Comparison of ENCODE assay signal across 34 cellular contexts in genomic region chr7:34371922-34372321, GRCh38.
"Had no signal": no experiment of that assay in that cellular context is flagged by ENCODE, and none has a peak within 500 bp of the region (broad histone marks: within the 10 kb centered on the region; RNA-seq: fewer than 3 reads in every experiment).

No MANE protein-coding gene starts in this region.

- H3K9ac ChIP-seq: KMS-11 had no signal

- H3K9me3 ChIP-seq: adrenal gland, body of pancreas, breast epithelium, Peyer's patch had no signal

- H3K27me3 ChIP-seq: adrenal gland, body of pancreas, breast epithelium, Peyer's patch had no signal

- FAIRE-seq: astrocyte had no signal

- H3K4me1 ChIP-seq: adrenal gland, body of pancreas, breast epithelium, Peyer's patch had no signal

- ATAC-seq: activated CD8-positive, alpha-beta T cell treated with anti-CD3 and anti-CD28 coated beads for 36 hours; body of pancreas; PC-3; Right ventricle myocardium inferior had no signal

- DNase-seq: activated CD4-positive, alpha-beta T cell treated with anti-CD3 and anti-CD28 coated beads for 1 hour; activated CD4-positive, alpha-beta T cell treated with anti-CD3 and anti-CD28 coated beads for 48 hours; activated CD4-positive, alpha-beta T cell treated with anti-CD3 and anti-CD28 coated beads, Interleukin-2, amount 50 U/mL, for 4 hours; activated CD4-positive, CD25-positive, alpha-beta regulatory T cell; activated CD8-positive, alpha-beta T cell treated with anti-CD3 and anti-CD28 coated beads for 36 hours; activated gamma-delta T cell; activated naive CD4-positive, alpha-beta T cell treated with Interleukin-2 at 50 U/mL for 16 hours; activated naive CD8-positive, alpha-beta T cell treated with anti-CD3 and anti-CD28 coated beads, Interleukin-2, amount 10 ng/mL, durations not matched to agents 7 days and 5 days; activated T-cell treated with anti-CD3 and anti-CD28 coated beads, Interleukin-2, amount 50 U/mL, for 24 hours; adrenal gland; body of pancreas; MM.1S; MV-4-11; NCI-H1092 treated with DMSO at 0.1 percent for 48 hours; NCI-H1417; NCI-H146; NCI-H187; NCI-H2081; NCI-H2171 treated with DMSO at 0.1 percent for 48 hours; NCI-H2227 treated with DMSO at 0.1 percent for 48 hours; NCI-H446; NCI-H524; NCI-H69; NCI-H82; PC-3; Peyer's patch; RPMI8226; SIG-M5; T1000; WERI-Rb-1 had no signal

- H3K36me3 ChIP-seq: adrenal gland, breast epithelium, Peyer's patch, WERI-Rb-1 had no signal

- H3K4me3 ChIP-seq: adrenal gland, body of pancreas, breast epithelium, Peyer's patch had no signal

- H3K27ac ChIP-seq: adrenal gland, body of pancreas, breast epithelium, KMS-11, Peyer's patch, WERI-Rb-1 had no signal

- H3K4me2 ChIP-seq: KMS-11 had no signal
